In the genomic region with DNA sequence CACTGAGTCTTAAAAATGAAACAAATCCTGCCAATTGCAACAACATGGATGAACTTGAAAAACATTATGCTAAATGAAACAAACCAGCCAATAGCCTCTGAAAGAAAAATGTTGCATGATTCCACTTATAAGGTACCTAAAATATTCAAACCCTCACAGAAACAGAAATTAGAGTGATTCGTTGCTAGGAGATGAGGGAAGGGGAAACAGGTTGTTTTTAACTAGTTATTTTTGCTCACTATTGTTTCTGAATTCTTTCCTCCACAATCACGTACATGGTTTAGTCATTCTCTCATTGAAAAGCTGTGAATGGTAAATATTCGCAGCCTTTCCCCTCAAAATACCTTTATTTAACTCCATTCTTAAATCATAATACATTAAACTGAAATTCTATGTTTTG, we compare ENCODE assay signal across 25 cellular contexts. TPM values are rescaled to one million over a fixed set of nuclear protein-coding genes. Genes with fewer than 3 reads are reported as not detected.
"Had no signal": no experiment of that assay in that cellular context is flagged by ENCODE, and none has a peak within 500 bp of the region (broad histone marks: within the 10 kb centered on the region; RNA-seq: fewer than 3 reads in every experiment).

No MANE protein-coding gene starts in this region.

- H3K27ac ChIP-seq: HL-60, KMS-11, RWPE1 had no signal

- DNase-seq: Kasumi-1, MV-4-11, NCI-H1048, NCI-H1105, NCI-H1417, NCI-H1436 treated with DMSO at 0.1 percent for 48 hours, NCI-H1694, NCI-H187 treated with DMSO at 0.1 percent for 48 hours, NCI-H2029 treated with DMSO at 0.1 percent for 48 hours, NCI-H2171 treated with DMSO at 0.1 percent for 48 hours, NCI-H345, NCI-H446 treated with DMSO at 0.1 percent for 48 hours, NCI-H510A treated with DMSO at 0.1 percent for 48 hours, NCI-H526, PC-3, SHP77, SK-N-SH, SW 1271, T-cell had no signal

- H3K4me3 ChIP-seq: K562 had no signal

- ATAC-seq: K562, Panc1, PC-3, T-cell had no signal

- H3K9ac ChIP-seq: KMS-11, SK-N-SH had no signal

- H3K9me3 ChIP-seq: SK-N-SH had no signal

- H3K4me2 ChIP-seq: KMS-11, SK-N-SH had no signal

RNA-seq across cellular contexts. Expression of a gene that starts 14.0 kb away (rescaled TPM):
- total RNA-seq: K562, M059J, PC-3, T-cell had no signal
